ENCODE assay signal across 10 cellular contexts in the genomic region with DNA sequence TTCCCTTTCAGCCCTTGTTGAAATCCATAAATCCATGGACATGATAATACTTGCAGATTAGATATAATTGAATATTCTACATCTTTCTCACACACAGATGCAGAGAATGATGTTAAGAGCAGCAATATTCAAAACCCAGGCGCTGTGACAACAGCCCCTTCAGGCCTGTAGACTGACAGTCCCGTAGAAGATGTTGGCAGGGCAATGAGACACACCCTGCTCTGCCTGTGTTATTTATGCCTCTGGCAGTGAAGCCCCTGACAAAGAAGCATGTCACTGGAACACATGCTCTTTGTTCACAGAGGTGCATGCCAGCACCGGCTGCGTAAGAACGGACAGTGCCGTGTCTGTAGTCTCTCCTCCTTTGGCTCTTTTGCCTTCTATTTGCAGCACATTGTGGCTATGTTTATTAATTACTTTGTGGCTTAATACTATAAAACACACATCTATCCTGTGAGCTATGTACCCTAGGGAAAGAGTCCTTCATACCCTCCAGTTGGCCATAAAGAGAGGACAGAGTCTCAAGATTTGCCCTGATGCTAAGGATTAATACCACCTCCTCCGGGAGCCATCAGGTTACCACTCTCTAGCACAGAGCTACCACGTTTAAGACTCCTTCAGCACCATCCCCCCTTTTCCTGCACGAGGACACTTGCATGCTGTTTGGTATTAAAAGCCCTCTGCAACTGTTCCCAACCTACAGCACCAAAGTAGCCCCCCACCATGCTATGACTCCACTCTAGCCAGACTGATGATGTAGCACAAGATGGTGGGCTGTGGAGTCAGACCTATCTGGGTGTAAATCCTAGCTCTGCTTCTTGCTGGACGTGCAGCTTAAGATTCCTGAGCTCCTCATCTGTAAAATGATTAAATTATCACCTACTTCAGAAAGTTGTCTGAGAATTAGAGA. TPM values are rescaled to one million over a fixed set of nuclear protein-coding genes. Genes with fewer than 3 reads are reported as not detected.
DNase-seq lines count a peak whose midpoint lies in the region; ATAC-seq, FAIRE-seq and TF ChIP-seq lines count a peak whose summit lies in the region.
"Had no signal": no experiment of that assay in that cellular context is flagged by ENCODE, and none has a peak within 500 bp of the region (broad histone marks: within the 10 kb centered on the region; RNA-seq: fewer than 3 reads in every experiment).

No MANE protein-coding gene starts in this region.

- H3K27ac Mint-ChIP-seq in MCF 10A (ENCODE audit: low read depth, unreplicated experiment) (no peak overlapping the region), astrocyte (ENCODE audit: unreplicated experiment) (peak overlapping the region; percentile 22)

- no peaks in the 10 kb centered on the region for H3K36me3 Mint-ChIP-seq in MCF 10A (ENCODE audit: insufficient read depth, unreplicated experiment)
- H3K36me3 Mint-ChIP-seq in astrocyte (ENCODE audit: low read depth, unreplicated experiment) = no peaks in the 10 kb centered on the region

- H3K9me3 Mint-ChIP-seq in MCF 10A (ENCODE audit: unreplicated experiment) (no peaks in the 10 kb centered on the region), astrocyte (ENCODE audit: unreplicated experiment) (no peaks in the 10 kb centered on the region)

- H3K27ac ChIP-seq in breast epithelium = peak overlapping the region; percentile 53 to 99
- H3K27ac ChIP-seq in astrocyte (ENCODE audit: low read depth, low read length) = no peak overlapping the region
- H3K27ac ChIP-seq in vagina = peak overlapping the region; percentile 100

- no peak for TF ChIP-seq CTCF in breast epithelium (IDR thresholded peaks at IDR 0.05)
- TF ChIP-seq CTCF in MCF 10A (IDR thresholded peaks at IDR 0.05; ENCODE audit: unreplicated experiment) = no peak
- TF ChIP-seq CTCF in astrocyte (IDR thresholded peaks at IDR 0.05; ENCODE audit: insufficient read depth, low read depth, low read length) = no peak
- TF ChIP-seq CTCF in vagina (IDR thresholded peaks at IDR 0.05) = no peak
- no peak for TF ChIP-seq CTCF in GM10248 (IDR thresholded peaks at IDR 0.05; ENCODE audit: control extremely low read depth, extremely low read depth, low read depth, missing control alignments)

- H3K4me2 ChIP-seq in astrocyte (ENCODE audit: low read length) = no peak overlapping the region

- H3K36me3 ChIP-seq in breast epithelium (no peaks in the 10 kb centered on the region), astrocyte (ENCODE audit: insufficient read depth, low read length) (no peaks in the 10 kb centered on the region), vagina (no peaks in the 10 kb centered on the region)

- no peak overlapping the region for H2AFZ ChIP-seq in astrocyte (ENCODE audit: low read depth, low read length)

- ATAC-seq in HG03432 (IDR thresholded peaks at IDR 0.05; ENCODE audit: unreplicated experiment) (no peak), HG03342 (IDR thresholded peaks at IDR 0.05; ENCODE audit: unreplicated experiment) (no peak)

- H3K4me1 Mint-ChIP-seq in MCF 10A (ENCODE audit: insufficient read depth, unreplicated experiment) (peaks cover 24% of the 10 kb centered on the region), astrocyte (ENCODE audit: low read depth, unreplicated experiment) (peaks cover 20% of the 10 kb centered on the region)

- FAIRE-seq in astrocyte (lab: Jason Lieb, UNC) = no peak

- POLR2A ChIA-PET in MCF 10A (lab: Yijun Ruan, JAX) (interaction anchor here (1.0 to 9.5 kb wide), 9 partner anchors 13 to 274 kb away, joined by 3 to 91 read pairs (median 3); partner anchors contain the start of genes TBC1D2 and TRMO), GM10248 (lab: Yijun Ruan, JAX) (no interaction called here)

- no peak overlapping the region for H3K9ac ChIP-seq in astrocyte (ENCODE audit: low read length)

- H3K4me3 ChIP-seq in breast epithelium (no peak overlapping the region), astrocyte (ENCODE audit: insufficient read depth, low read depth, low read length) (no peak overlapping the region), vagina (no peak overlapping the region)

- H3K27me3 Mint-ChIP-seq in MCF 10A (ENCODE audit: insufficient read depth, unreplicated experiment) (no peaks in the 10 kb centered on the region), astrocyte (ENCODE audit: low read depth, unreplicated experiment) (peaks cover 8% of the 10 kb centered on the region)

- intact Hi-C loops in breast epithelium (cut with DNase I; ENCODE audit: low total_unique reads) = no loop called here
- intact Hi-C loops in MCF 10A (cut with micrococcal nuclease) = no loop called here
- intact Hi-C loops in vagina (cut with DNase I) = loop anchor here (5.0 to 10.0 kb wide), 2 partner anchors 56 to 76 kb away; partner anchors contain the start of genes NANS and TRMO

- TF ChIP-seq POLR2A in breast epithelium (IDR thresholded peaks at IDR 0.05) = no peak
- no peak for TF ChIP-seq POLR2A in vagina (IDR thresholded peaks at IDR 0.05)

- CTCF ChIA-PET in MCF 10A (lab: Yijun Ruan, JAX) = interaction anchor here (0.5 to 1.8 kb wide), 6 partner anchors 19 to 805 kb away, joined by 3 to 10 read pairs (median 4); no protein-coding TSS in a partner anchor
- CTCF ChIA-PET in GM10248 (lab: Yijun Ruan, JAX) = interaction anchor here (1.5 to 3.2 kb wide), 5 partner anchors 10 to 59 kb away, joined by 5 to 17 read pairs (median 9); partner anchors contain the start of gene TRMO

- H3K4me3 Mint-ChIP-seq in MCF 10A (ENCODE audit: unreplicated experiment) (no peak overlapping the region), astrocyte (ENCODE audit: unreplicated experiment) (peak overlapping the region; percentile 75)

- H4K20me1 ChIP-seq in astrocyte (ENCODE audit: insufficient read depth, low read length) = peaks cover 11% of the 10 kb centered on the region

- no TSS peak for BruUV-seq in MCF 10A (replicated peaks; lab: Mats Ljungman, UMichigan)

- DNase-seq in breast epithelium (ENCODE audit: low spot score in 2 of 2) = peak in 1 of 2 donors; percentile 71
- no peak for DNase-seq in MCF 10A (ENCODE audit: unreplicated experiment)
- no peak for DNase-seq in astrocyte (ENCODE audit: low read depth)
- peak; percentile 89 for DNase-seq in medulla oblongata (ENCODE audit: extremely low spot score)
- DNase-seq in vagina (ENCODE audit: extremely low spot score in 2 of 2) = no peak
- no peak for DNase-seq in GM10248 (ENCODE audit: extremely low spot score)
- DNase-seq: COR-L47, SHP77 had no signal

- H3K9me3 ChIP-seq in breast epithelium (no peaks in the 10 kb centered on the region), astrocyte (ENCODE audit: insufficient read depth, low read depth, low read length) (no peaks in the 10 kb centered on the region), vagina (no peaks in the 10 kb centered on the region)

- H3K27me3 ChIP-seq in breast epithelium (no peaks in the 10 kb centered on the region), astrocyte (ENCODE audit: insufficient read depth, low read length) (no peaks in the 10 kb centered on the region), vagina (no peaks in the 10 kb centered on the region)

- H3K79me2 ChIP-seq in astrocyte (ENCODE audit: insufficient read depth, low read length) = peaks cover 28% of the 10 kb centered on the region

- H3K4me1 ChIP-seq in breast epithelium (peaks cover 0 to 8% of the 10 kb centered on the region in 2 donors), astrocyte (ENCODE audit: insufficient read depth, low read length) (peaks cover 12% of the 10 kb centered on the region), vagina (peaks cover 42% of the 10 kb centered on the region)

RNA-seq across cellular contexts. Expression of gene ANP32B, which starts 2.0 kb away (rescaled TPM):
- total RNA-seq in breast epithelium (10 to 100 TPM; 37.0 to 54.7 (median 44.0) TPM), MCF 10A (2022) (218 and 245 TPM in 2 replicates), astrocyte (78.3 and 98.5 TPM in 2 replicates), vagina (75.1 TPM)

RNA-seq across cellular contexts. Expression of gene HEMGN, which starts 43.2 kb away (rescaled TPM):
- total RNA-seq in breast epithelium (not detected), MCF 10A (2022) (not detected in 2 replicates), astrocyte (not detected in 2 replicates), vagina (not detected)

RNA-seq across cellular contexts. Expression of gene TRMO, which starts 58.9 kb away (rescaled TPM):
- total RNA-seq in breast epithelium = 10 to 100 TPM; 29.8 to 46.8 (median 35.4) TPM
- 10.0 and 10.3 TPM in 2 replicates for total RNA-seq in MCF 10A (2022)
- 8.5 and 8.8 TPM in 2 replicates for total RNA-seq in astrocyte
- total RNA-seq in vagina = 27.7 TPM
